1 cellular context compared by ENCODE assay signal in the genomic region with DNA sequence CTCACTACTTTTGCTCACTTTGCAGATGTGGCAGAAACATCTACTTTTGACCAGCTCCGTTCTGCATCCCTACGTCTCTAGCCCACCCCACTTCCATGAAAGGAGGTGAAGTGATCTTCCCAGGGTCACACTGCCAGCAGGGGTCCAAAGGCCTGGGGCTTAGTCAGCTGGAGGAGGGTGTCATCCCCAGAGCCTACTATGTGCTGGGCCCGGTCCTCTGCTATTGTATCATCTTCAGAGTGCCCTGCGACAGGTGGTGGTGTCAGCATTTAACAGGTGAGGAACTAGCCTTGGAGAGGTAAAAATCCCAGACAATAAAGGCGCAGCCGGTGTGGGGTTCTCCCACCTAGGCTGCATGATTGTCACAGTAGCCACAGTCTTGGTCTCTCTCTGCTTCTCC.
TF ChIP-seq lines count a peak whose summit lies in the region.

No MANE protein-coding gene starts in this region.

TF ChIP-seq in H1, 55 proteins besides CTCF, POLR2A, EP300 and RAD21:
- TF ChIP-seq, protein P1, sequence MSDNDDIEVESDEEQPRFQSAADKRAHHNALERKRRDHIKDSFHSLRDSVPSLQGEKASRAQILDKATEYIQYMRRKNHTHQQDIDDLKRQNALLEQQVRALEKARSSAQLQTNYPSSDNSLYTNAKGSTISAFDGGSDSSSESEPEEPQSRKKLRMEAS (IDR thresholded peaks at IDR 0.05): no peak
- TF ChIP-seq TEAD4 (IDR thresholded peaks at IDR 0.05; ENCODE audit: low read depth, low read length) (no peak), CTBP2 (IDR thresholded peaks at IDR 0.05; ENCODE audit: borderline replicate concordance, insufficient read depth, insufficient read length, low read length) (no peak), HDAC6 (IDR thresholded peaks at IDR 0.05; ENCODE audit: low read depth, low read length) (no peak), SAP30 (IDR thresholded peaks at IDR 0.05; ENCODE audit: insufficient read depth, insufficient replicate concordance, low read length) (no peak), GABPA (IDR thresholded peaks at IDR 0.05; ENCODE audit: borderline replicate concordance, insufficient read depth, low read length) (no peak), JUN (IDR thresholded peaks at IDR 0.05; ENCODE audit: low read depth, low read length) (no peak), ASH2L (IDR thresholded peaks at IDR 0.05; ENCODE audit: low read length) (no peak), SP4 (IDR thresholded peaks at IDR 0.05; ENCODE audit: low read length) (no peak)
- TF ChIP-seq, protein P2, sequence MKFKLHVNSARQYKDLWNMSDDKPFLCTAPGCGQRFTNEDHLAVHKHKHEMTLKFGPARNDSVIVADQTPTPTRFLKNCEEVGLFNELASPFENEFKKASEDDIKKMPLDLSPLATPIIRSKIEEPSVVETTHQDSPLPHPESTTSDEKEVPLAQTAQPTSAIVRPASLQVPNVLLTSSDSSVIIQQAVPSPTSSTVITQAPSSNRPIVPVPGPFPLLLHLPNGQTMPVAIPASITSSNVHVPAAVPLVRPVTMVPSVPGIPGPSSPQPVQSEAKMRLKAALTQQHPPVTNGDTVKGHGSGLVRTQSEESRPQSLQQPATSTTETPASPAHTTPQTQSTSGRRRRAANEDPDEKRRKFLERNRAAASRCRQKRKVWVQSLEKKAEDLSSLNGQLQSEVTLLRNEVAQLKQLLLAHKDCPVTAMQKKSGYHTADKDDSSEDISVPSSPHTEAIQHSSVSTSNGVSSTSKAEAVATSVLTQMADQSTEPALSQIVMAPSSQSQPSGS (IDR thresholded peaks at IDR 0.05; ENCODE audit: low read length): no peak
